2 cellular contexts compared by ENCODE assay signal in the genomic region with DNA sequence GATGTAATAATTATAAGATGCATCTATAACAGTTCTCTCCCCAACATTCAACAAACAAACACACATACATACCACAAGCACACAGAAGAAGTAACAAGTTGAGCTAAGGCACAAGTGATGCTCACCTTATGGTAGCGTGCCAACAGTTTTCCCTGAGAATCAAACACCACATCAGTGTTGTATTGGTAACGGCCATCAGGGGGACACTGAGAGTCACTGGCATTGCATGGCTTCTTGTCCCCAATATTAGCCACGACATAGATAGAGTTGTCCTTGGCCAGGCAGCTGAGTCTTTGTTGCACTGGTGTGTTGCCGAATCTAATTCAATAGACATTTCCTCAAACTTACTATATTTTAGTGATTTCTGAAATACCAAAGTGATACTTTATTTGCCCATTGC.
A peak's percentile ranks its signal among the peaks of the same experiment; 100 is the strongest.
TF ChIP-seq lines count a peak whose summit lies in the region.

No MANE protein-coding gene starts in this region.

TF ChIP-seq in HEK293, 187 proteins besides CTCF, POLR2A, EP300 and RAD21:
- TF ChIP-seq, protein P1, sequence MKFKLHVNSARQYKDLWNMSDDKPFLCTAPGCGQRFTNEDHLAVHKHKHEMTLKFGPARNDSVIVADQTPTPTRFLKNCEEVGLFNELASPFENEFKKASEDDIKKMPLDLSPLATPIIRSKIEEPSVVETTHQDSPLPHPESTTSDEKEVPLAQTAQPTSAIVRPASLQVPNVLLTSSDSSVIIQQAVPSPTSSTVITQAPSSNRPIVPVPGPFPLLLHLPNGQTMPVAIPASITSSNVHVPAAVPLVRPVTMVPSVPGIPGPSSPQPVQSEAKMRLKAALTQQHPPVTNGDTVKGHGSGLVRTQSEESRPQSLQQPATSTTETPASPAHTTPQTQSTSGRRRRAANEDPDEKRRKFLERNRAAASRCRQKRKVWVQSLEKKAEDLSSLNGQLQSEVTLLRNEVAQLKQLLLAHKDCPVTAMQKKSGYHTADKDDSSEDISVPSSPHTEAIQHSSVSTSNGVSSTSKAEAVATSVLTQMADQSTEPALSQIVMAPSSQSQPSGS (tag by site-specific recombination; IDR thresholded peaks at IDR 0.05; ENCODE audit: low read depth) = 0 out of 2 replicates have a peak, but pooled peaks have one; percentile 7
- TF ChIP-seq, protein P2, sequence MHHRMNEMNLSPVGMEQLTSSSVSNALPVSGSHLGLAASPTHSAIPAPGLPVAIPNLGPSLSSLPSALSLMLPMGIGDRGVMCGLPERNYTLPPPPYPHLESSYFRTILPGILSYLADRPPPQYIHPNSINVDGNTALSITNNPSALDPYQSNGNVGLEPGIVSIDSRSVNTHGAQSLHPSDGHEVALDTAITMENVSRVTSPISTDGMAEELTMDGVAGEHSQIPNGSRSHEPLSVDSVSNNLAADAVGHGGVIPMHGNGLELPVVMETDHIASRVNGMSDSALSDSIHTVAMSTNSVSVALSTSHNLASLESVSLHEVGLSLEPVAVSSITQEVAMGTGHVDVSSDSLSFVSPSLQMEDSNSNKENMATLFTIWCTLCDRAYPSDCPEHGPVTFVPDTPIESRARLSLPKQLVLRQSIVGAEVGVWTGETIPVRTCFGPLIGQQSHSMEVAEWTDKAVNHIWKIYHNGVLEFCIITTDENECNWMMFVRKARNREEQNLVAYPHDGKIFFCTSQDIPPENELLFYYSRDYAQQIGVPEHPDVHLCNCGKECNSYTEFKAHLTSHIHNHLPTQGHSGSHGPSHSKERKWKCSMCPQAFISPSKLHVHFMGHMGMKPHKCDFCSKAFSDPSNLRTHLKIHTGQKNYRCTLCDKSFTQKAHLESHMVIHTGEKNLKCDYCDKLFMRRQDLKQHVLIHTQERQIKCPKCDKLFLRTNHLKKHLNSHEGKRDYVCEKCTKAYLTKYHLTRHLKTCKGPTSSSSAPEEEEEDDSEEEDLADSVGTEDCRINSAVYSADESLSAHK (tag by site-specific recombination; IDR thresholded peaks at IDR 0.05) = no peak
TF ChIP-seq in HEK293: peak in this region for 1.

TF ChIP-seq in K562, 482 proteins besides CTCF, POLR2A, EP300 and RAD21:
- TF ChIP-seq CAMTA2 (CRISPR knock-in tag; conservative IDR thresholded peaks at IDR 0.05) (no peak), CEBPB (tag; IDR thresholded peaks at IDR 0.05) (0 out of 2 replicates have a peak, but pooled peaks have one; percentile 24)
